ENCODE assay signal across 11 cellular contexts in the genomic region with DNA sequence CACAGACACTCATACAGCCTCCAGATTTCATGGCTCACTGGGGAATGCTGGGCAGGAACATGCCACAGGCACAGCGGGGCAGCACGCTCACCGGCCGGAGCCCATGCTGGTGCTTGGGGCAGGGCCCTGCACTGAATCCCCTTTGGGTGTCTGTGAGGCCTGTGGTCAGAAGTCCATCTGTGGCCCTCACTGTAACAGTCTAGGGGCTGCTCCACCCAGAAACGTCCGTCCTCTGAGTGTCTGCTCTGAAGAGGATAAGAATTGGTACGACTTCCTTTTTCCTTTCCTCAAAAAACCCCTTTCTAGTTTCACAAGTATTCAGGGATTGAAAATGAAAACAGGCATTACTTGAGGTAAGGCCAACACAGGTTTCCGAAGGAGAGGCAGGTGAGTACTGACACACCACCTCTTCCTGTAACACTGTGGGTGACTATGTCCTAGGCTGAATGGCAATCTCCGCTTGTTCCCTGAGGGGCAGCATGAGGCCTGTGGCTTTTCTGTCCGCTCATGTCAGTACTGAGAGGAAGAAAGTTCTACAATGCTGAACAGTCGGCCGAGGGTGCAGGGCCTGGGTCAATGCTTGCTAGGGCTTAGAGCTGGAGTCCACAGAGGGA. TPM values are rescaled to one million over a fixed set of nuclear protein-coding genes. Genes with fewer than 3 reads are reported as not detected.
A peak's percentile ranks its signal among the peaks of the same experiment; 100 is the strongest.
DNase-seq lines count a peak whose midpoint lies in the region; ATAC-seq and TF ChIP-seq lines count a peak whose summit lies in the region.
"Had no signal": no experiment of that assay in that cellular context is flagged by ENCODE, and none has a peak within 500 bp of the region (broad histone marks: within the 10 kb centered on the region; RNA-seq: fewer than 3 reads in every experiment).

No MANE protein-coding gene starts in this region.

- H3K27me3 ChIP-seq in GM06990 (replicated peaks; ENCODE audit: control insufficient read depth, insufficient read depth, low read length), result no peaks in the 10 kb centered on the region

- TF ChIP-seq CTCF in GM06990 (IDR thresholded peaks at IDR 0.05; ENCODE audit: insufficient read depth, low read length, poor library complexity, severe bottlenecking), result no peak

- peaks cover 3% of the 10 kb centered on the region; the same call in 1 of the 2 replicates for H3K36me3 ChIP-seq in GM06990 (ENCODE audit: control insufficient read depth, insufficient read depth, low read length)

- DNase-seq in GM06990 (ENCODE audit: extremely low read depth, insufficient read length), result peak; percentile 43
- DNase-seq in GM19240 (ENCODE audit: insufficient read length, low spot score), result peak; percentile 22
- peak; percentile 38 for DNase-seq in ecto neural progenitor cell (ENCODE audit: low spot score)
- no peak for DNase-seq in effector CD4-positive, alpha-beta T cell
- DNase-seq in middle frontal gyrus (ENCODE audit: extremely low spot score, low spot score), result no peak
- DNase-seq in dedifferentiated amniotic fluid mesenchymal stem cell (ENCODE audit: extremely low spot score), result no peak
- no peak for DNase-seq in H4 (ENCODE audit: low spot score)
- DNase-seq: GDM1, Kasumi-1 had no signal

- peak; percentile 71 for ATAC-seq in HG03039 (IDR thresholded peaks at IDR 0.05; ENCODE audit: unreplicated experiment)

- no peak overlapping the region for H3K4me3 ChIP-seq in GM06990 (replicated peaks; ENCODE audit: low read depth, low read length)
- H3K4me3 ChIP-seq: SK-N-MC had no signal

RNA-seq across cellular contexts. Expression of a gene that starts 42.5 kb away (rescaled TPM):
- total RNA-seq in H4 (2014; rRNA removed; shearing (Covaris generic)), result 15.7 and 33.0 TPM in 2 replicates

RNA-seq across cellular contexts. Expression of a gene that starts 44.7 kb away (rescaled TPM):
- total RNA-seq in H4 (2014; rRNA removed; shearing (Covaris generic)), result 16.2 and 37.0 TPM in 2 replicates

Comparison
In these comparisons a context has a peak if more than half of its experiments do, and no peak if none do; other contexts are left out.
1. DNase-seq: peak in GM06990 (single experiment), GM19240 (single experiment) and ecto neural progenitor cell (single experiment); none in effector CD4-positive, alpha-beta T cell (single experiment), middle frontal gyrus (single experiment), dedifferentiated amniotic fluid mesenchymal stem cell (single experiment) and H4 (single experiment).